17 cellular contexts compared by ENCODE assay signal in the genomic region with DNA sequence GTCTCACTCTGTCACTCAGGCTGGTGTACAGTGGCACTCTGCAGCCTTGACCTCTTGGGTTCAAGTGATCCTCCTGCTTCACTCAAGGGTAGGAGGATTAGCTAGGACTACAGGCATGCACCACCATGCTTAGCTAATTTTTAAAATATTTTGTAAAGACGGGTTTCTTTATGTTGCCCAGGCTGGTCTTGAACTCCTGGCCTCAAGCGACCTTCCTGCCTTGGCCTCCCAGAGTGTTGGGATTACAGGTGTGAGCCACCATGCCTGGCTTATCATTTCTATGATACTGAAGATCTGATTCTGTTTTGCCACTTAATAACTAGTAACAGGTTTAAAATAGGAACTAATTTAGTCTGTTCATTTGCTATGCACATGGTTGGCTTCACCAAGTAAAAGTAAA.
DNase-seq lines count a peak whose midpoint lies in the region; ATAC-seq and TF ChIP-seq lines count a peak whose summit lies in the region.
"Had no signal": no experiment of that assay in that cellular context is flagged by ENCODE, and none has a peak within 500 bp of the region (broad histone marks: within the 10 kb centered on the region; RNA-seq: fewer than 3 reads in every experiment).

No MANE protein-coding gene starts in this region.

- no peaks in the 10 kb centered on the region for H3K9me3 ChIP-seq in neutrophil
- H3K9me3 ChIP-seq: A549; BLaER1 treated with 17β-estradiol and CSF1 and Interleukin-3, amounts not matched to agents 10 nM and 100 nM; Caco-2 had no signal

- ATAC-seq in stimulated activated naive CD8-positive, alpha-beta T cell treated with anti-CD3 and anti-CD28 coated beads, Interleukin-15, amount 100 ng/mL, for 72 hours = no peak
- no peak for ATAC-seq in stimulated activated naive CD8-positive, alpha-beta T cell treated with anti-CD3 and anti-CD28 coated beads, Interleukin-15, Interleukin-2, amounts not matched to agents 100 U/mL and 50 U/mL, for 24 hours
- ATAC-seq: A549; CD8-positive, alpha-beta T cell had no signal

- peaks cover 29% of the 10 kb centered on the region in 2 experiments for H3K4me1 ChIP-seq in neutrophil (ENCODE audit: control insufficient read depth in 1 of 2, insufficient read depth in 1 of 2, low read depth in 1 of 2, low read length in 1 of 2)
- H3K4me1 ChIP-seq: A549, Caco-2 had no signal

- peak overlapping the region; percentile 42 to 72 for H3K27ac Mint-ChIP-seq in stimulated activated naive CD8-positive, alpha-beta T cell treated with anti-CD3 and anti-CD28 coated beads, Interleukin-15, amount 100 ng/mL, for 72 hours
- H3K27ac Mint-ChIP-seq: B cell; CD4-positive, alpha-beta T cell; CD8-positive, alpha-beta T cell had no signal

- peak overlapping the region; percentile 15 for H3K27ac ChIP-seq in neutrophil
- H3K27ac ChIP-seq: 22Rv1; A549; BLaER1 treated with 17β-estradiol and CSF1 and Interleukin-3, amounts not matched to agents 10 nM and 100 nM; C4-2B had no signal

- no peaks in the 10 kb centered on the region for H3K27me3 Mint-ChIP-seq in stimulated activated naive CD8-positive, alpha-beta T cell treated with anti-CD3 and anti-CD28 coated beads, Interleukin-15, amount 100 ng/mL, for 72 hours
- H3K27me3 Mint-ChIP-seq: B cell; CD4-positive, alpha-beta T cell had no signal

- H3K4me3 ChIP-seq in neutrophil (ENCODE audit: low read depth in 1 of 2, low read length in 1 of 2) = no peak overlapping the region
- H3K4me3 ChIP-seq: A549; BLaER1 treated with 17β-estradiol and CSF1 and Interleukin-3, amounts not matched to agents 10 nM and 100 nM had no signal

- no peak for DNase-seq in stimulated activated naive CD8-positive, alpha-beta T cell treated with anti-CD3 and anti-CD28 coated beads, Interleukin-15, amount 100 ng/mL, for 72 hours
- no peak for DNase-seq in stimulated activated naive CD8-positive, alpha-beta T cell treated with anti-CD3 and anti-CD28 coated beads, Interleukin-15, Interleukin-2, amounts not matched to agents 100 U/mL and 50 U/mL, for 24 hours
- DNase-seq in hypothalamus (lab: John Stamatoyannopoulos, UW) (no peak), SIG-M5 (lab: John Stamatoyannopoulos, UW) (no peak)
- DNase-seq: AML-193; Caco-2; Calu3; CD4-positive, alpha-beta T cell; CD8-positive, alpha-beta T cell; DMS79 treated with DMSO at 0.1 percent for 48 hours; GF-D8 had no signal

- peaks cover 90% of the 10 kb centered on the region for H3K36me3 ChIP-seq in neutrophil

- H3K4me1 Mint-ChIP-seq in stimulated activated naive CD8-positive, alpha-beta T cell treated with anti-CD3 and anti-CD28 coated beads, Interleukin-15, amount 100 ng/mL, for 72 hours = no peaks in the 10 kb centered on the region
- H3K4me1 Mint-ChIP-seq: B cell had no signal

- TF ChIP-seq CTCF in neutrophil (IDR thresholded peaks at IDR 0.05) = no peak

- no peaks in the 10 kb centered on the region for H3K9me3 Mint-ChIP-seq in stimulated activated naive CD8-positive, alpha-beta T cell treated with anti-CD3 and anti-CD28 coated beads, Interleukin-15, amount 100 ng/mL, for 72 hours
- H3K9me3 Mint-ChIP-seq: CD4-positive, alpha-beta T cell; CD8-positive, alpha-beta T cell had no signal

- H3K27me3 ChIP-seq in neutrophil = no peaks in the 10 kb centered on the region
- H3K27me3 ChIP-seq: BLaER1 treated with 17β-estradiol and CSF1 and Interleukin-3, amounts not matched to agents 10 nM and 100 nM had no signal

- no peak overlapping the region for H3K4me3 Mint-ChIP-seq in stimulated activated naive CD8-positive, alpha-beta T cell treated with anti-CD3 and anti-CD28 coated beads, Interleukin-15, amount 100 ng/mL, for 72 hours
- H3K4me3 Mint-ChIP-seq: B cell; CD4-positive, alpha-beta T cell; CD8-positive, alpha-beta T cell had no signal
